In the genomic region with DNA sequence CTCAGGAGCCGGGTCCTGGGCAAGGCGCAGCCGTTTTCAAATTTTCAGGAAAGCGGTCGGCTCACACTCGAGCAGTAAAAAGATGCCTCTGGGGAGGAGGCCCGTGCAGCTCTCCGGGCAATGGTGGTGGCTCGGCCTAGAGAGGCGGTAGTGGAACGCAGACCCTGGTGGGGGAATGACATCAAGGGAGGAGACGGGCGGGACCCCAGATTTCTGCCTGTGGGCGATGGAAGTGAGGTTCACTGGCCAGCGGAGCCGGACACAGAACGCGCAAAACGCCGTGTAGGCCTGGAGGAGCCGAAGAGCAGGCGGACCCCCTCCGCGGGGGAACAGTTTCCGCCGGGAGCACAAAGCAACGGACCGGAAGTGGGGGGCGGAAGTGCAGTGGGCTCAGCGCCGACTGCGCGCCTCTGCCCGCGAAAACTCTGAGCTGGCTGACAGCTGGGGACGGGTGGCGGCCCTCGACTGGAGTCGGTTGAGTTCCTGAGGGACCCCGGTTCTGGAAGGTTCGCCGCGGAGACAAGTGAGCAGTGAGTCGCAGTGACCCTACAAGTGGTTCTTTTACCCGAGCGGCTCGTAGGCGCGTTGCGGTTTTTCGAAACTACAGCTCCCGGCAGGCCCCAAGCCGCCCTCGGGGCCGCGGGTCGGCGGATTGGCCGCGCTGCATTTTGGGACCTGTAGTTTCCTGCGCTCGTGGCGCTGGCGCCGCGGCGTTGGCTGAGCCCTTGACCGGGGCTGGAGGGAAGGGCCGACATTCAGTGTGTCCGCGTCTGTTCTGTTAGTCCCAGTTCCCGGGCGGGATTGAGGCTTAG, we compare ENCODE assay signal across 8 cellular contexts. TPM values are rescaled to one million over a fixed set of nuclear protein-coding genes. Genes with fewer than 3 reads are reported as not detected.
A peak's percentile ranks its signal among the peaks of the same experiment; 100 is the strongest.
DNase-seq lines count a peak whose midpoint lies in the region; ATAC-seq lines count a peak whose summit lies in the region.

A gene with protein sequence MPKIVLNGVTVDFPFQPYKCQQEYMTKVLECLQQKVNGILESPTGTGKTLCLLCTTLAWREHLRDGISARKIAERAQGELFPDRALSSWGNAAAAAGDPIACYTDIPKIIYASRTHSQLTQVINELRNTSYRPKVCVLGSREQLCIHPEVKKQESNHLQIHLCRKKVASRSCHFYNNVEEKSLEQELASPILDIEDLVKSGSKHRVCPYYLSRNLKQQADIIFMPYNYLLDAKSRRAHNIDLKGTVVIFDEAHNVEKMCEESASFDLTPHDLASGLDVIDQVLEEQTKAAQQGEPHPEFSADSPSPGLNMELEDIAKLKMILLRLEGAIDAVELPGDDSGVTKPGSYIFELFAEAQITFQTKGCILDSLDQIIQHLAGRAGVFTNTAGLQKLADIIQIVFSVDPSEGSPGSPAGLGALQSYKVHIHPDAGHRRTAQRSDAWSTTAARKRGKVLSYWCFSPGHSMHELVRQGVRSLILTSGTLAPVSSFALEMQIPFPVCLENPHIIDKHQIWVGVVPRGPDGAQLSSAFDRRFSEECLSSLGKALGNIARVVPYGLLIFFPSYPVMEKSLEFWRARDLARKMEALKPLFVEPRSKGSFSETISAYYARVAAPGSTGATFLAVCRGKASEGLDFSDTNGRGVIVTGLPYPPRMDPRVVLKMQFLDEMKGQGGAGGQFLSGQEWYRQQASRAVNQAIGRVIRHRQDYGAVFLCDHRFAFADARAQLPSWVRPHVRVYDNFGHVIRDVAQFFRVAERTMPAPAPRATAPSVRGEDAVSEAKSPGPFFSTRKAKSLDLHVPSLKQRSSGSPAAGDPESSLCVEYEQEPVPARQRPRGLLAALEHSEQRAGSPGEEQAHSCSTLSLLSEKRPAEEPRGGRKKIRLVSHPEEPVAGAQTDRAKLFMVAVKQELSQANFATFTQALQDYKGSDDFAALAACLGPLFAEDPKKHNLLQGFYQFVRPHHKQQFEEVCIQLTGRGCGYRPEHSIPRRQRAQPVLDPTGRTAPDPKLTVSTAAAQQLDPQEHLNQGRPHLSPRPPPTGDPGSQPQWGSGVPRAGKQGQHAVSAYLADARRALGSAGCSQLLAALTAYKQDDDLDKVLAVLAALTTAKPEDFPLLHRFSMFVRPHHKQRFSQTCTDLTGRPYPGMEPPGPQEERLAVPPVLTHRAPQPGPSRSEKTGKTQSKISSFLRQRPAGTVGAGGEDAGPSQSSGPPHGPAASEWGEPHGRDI (N-terminal part only) (plus strand): TSS at position 376 of the 812 bp plus-strand sequence. CDS start 1,091 bp downstream, outside the sequence.

- peak within 1 kb of the TSS; percentile 99 for H3K27ac Mint-ChIP-seq in dendritic cell treated with granulocyte-macrophage colony-stimulating factor and Interleukin-4, amounts not matched to agents 40 ng/mL and 50 ng/mL, for 4 days

- H3K4me1 Mint-ChIP-seq in dendritic cell treated with granulocyte-macrophage colony-stimulating factor and Interleukin-4, amounts not matched to agents 40 ng/mL and 50 ng/mL, for 4 days (ENCODE audit: low read depth), result peaks cover 52% of the 10 kb centered on the region

- peak within 1 kb of the TSS; percentile 96 for H3K4me3 Mint-ChIP-seq in dendritic cell treated with granulocyte-macrophage colony-stimulating factor and Interleukin-4, amounts not matched to agents 40 ng/mL and 50 ng/mL, for 4 days

- no peaks in the 10 kb centered on the region for H3K9me3 ChIP-seq in BLaER1 treated with 17β-estradiol and CSF1 and Interleukin-3, amounts not matched to agents 10 nM and 100 nM (replicated peaks in 1 of 11)

- peak within 1 kb of the TSS; percentile 92 to 100 (median 97) for H3K4me2 ChIP-seq in BLaER1 treated with 17β-estradiol and CSF1 and Interleukin-3, amounts not matched to agents 10 nM and 100 nM

- ATAC-seq in GM19328 (IDR thresholded peaks at IDR 0.05; ENCODE audit: unreplicated experiment) (peak; percentile 84), HG03469 (IDR thresholded peaks at IDR 0.05; ENCODE audit: unreplicated experiment) (peak; percentile 74), left lobe of liver (peak; percentile 96)

- DNase-seq in NCI-H748 (lab: John Stamatoyannopoulos, UW; ENCODE audit: unreplicated experiment), result peak; percentile 87
- peak; percentile 86 for DNase-seq in activated CD4-positive, alpha-beta T cell treated with anti-CD3 and anti-CD28 coated beads, Interleukin-2, amount 50 U/mL, for 1 hour
- peak; percentile 93 for DNase-seq in left lobe of liver (ENCODE audit: low spot score)
- peak; percentile 81 for DNase-seq in stimulated activated CD4-positive, alpha-beta T cell treated with anti-CD3 and anti-CD28 coated beads, Interleukin-2, amount 100 ng/mL, for 4 hours (ENCODE audit: low read depth)

- H3K27me3 ChIP-seq in BLaER1 treated with 17β-estradiol and CSF1 and Interleukin-3, amounts not matched to agents 10 nM and 100 nM, result no peaks in the 10 kb centered on the region

- peaks cover 53% of the 10 kb centered on the region for H3K36me3 Mint-ChIP-seq in dendritic cell treated with granulocyte-macrophage colony-stimulating factor and Interleukin-4, amounts not matched to agents 40 ng/mL and 50 ng/mL, for 4 days (ENCODE audit: low read depth)

- peak within 1 kb of the TSS; percentile 87 to 98 (median 92) for H3K27ac ChIP-seq in BLaER1 treated with 17β-estradiol and CSF1 and Interleukin-3, amounts not matched to agents 10 nM and 100 nM

- H3K27me3 Mint-ChIP-seq in dendritic cell treated with granulocyte-macrophage colony-stimulating factor and Interleukin-4, amounts not matched to agents 40 ng/mL and 50 ng/mL, for 4 days, result peaks cover 19% of the 10 kb centered on the region

- H3K4me1 ChIP-seq in BLaER1 treated with 17β-estradiol and CSF1 and Interleukin-3, amounts not matched to agents 10 nM and 100 nM, result peaks cover 41 to 59% (median 51%) of the 10 kb centered on the region in 10 experiments

- H4K20me1 ChIP-seq in BLaER1 treated with 17β-estradiol and CSF1 and Interleukin-3, amounts not matched to agents 10 nM and 100 nM, result peaks cover 0 to 25% (median 3%) of the 10 kb centered on the region in 11 experiments; a peak in 10 of 22 replicates

- H3K9me3 Mint-ChIP-seq in dendritic cell treated with granulocyte-macrophage colony-stimulating factor and Interleukin-4, amounts not matched to agents 40 ng/mL and 50 ng/mL, for 4 days, result no peaks in the 10 kb centered on the region

- peak within 1 kb of the TSS; percentile 86 to 97 (median 90) for H3K9ac ChIP-seq in BLaER1 treated with 17β-estradiol and CSF1 and Interleukin-3, amounts not matched to agents 10 nM and 100 nM

- peaks cover 26 to 39% (median 32%) of the 10 kb centered on the region in 11 experiments for H3K36me3 ChIP-seq in BLaER1 treated with 17β-estradiol and CSF1 and Interleukin-3, amounts not matched to agents 10 nM and 100 nM

- peak within 1 kb of the TSS; percentile 62 to 91 (median 77) for H3K4me3 ChIP-seq in BLaER1 treated with 17β-estradiol and CSF1 and Interleukin-3, amounts not matched to agents 10 nM and 100 nM

- intact Hi-C loops in dendritic cell treated with granulocyte-macrophage colony-stimulating factor and Interleukin-4, amounts not matched to agents 40 ng/mL and 50 ng/mL, for 4 days (cut with micrococcal nuclease), result loop anchor here (2.0 kb wide), 1 partner anchor 29 kb away; no protein-coding TSS in a partner anchor

RNA-seq across cellular contexts. Expression of the gene that starts here (rescaled TPM):
- total RNA-seq in left lobe of liver, result 13.8 TPM

Comparison
In these comparisons a context has a peak if more than half of its experiments do, and no peak if none do; other contexts are left out.
1. Peak in every context shown above with its lines: DNase-seq, ATAC-seq, H3K4me3 ChIP-seq and H3K27ac ChIP-seq.